Comparison of ENCODE assay signal across 1 cellular context in the genomic region with DNA sequence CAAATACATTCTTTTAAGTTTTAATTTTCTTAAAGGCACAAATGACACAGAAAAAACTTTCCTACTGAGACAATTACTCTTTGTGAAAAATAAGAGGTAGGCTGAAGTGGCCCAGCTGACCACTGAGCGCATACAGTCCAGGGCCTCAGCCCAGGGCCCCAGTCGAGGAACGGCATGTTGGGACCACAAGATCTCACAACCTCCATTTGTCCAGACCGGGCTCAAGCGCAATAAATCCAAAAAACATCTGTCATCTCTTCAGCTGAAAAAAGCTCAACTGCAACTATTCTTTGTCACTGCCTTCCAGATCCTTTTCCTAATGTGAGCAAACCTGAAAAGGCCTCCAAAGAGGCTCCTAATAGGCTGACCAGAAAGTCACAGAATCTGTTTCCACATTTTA.
TF ChIP-seq lines count a peak whose summit lies in the region.

No MANE protein-coding gene starts in this region.

TF ChIP-seq in K562, 482 proteins besides CTCF, POLR2A, EP300 and RAD21 (continued from another document):
- TF ChIP-seq, protein P1, sequence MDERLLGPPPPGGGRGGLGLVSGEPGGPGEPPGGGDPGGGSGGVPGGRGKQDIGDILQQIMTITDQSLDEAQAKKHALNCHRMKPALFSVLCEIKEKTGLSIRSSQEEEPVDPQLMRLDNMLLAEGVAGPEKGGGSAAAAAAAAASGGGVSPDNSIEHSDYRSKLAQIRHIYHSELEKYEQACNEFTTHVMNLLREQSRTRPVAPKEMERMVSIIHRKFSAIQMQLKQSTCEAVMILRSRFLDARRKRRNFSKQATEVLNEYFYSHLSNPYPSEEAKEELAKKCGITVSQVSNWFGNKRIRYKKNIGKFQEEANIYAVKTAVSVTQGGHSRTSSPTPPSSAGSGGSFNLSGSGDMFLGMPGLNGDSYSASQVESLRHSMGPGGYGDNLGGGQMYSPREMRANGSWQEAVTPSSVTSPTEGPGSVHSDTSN (CRISPR knock-in tag; IDR thresholded peaks at IDR 0.05; ENCODE audit: low read depth): no peak
- TF ChIP-seq, protein P1 (tag; conservative IDR thresholded peaks at IDR 0.05; ENCODE audit: low read depth): peak; percentile 55; the same call in 1 of the 2 replicates
- TF ChIP-seq RBBP5 (IDR thresholded peaks at IDR 0.05; ENCODE audit: borderline replicate concordance, insufficient read depth, low read length, poor library complexity, severe bottlenecking) (no peak), DPF2 (IDR thresholded peaks at IDR 0.05) (no peak), PHF20 (IDR thresholded peaks at IDR 0.05; ENCODE audit: partially characterized antibody) (no peak)
